ENCODE assay signal across 11 cellular contexts in genomic region chr1:43382027-43382771, GRCh38. TPM values are rescaled to one million over a fixed set of nuclear protein-coding genes. Genes with fewer than 3 reads are reported as not detected.
DNase-seq lines count a peak whose midpoint lies in the region; ATAC-seq and TF ChIP-seq lines count a peak whose summit lies in the region.
"Had no signal": no experiment of that assay in that cellular context is flagged by ENCODE, and none has a peak within 500 bp of the region (broad histone marks: within the 10 kb centered on the region; RNA-seq: fewer than 3 reads in every experiment).

No MANE protein-coding gene starts in this region.

- peak; percentile 57 for ATAC-seq in left colon
- ATAC-seq in foreskin keratinocyte, result no peak

- intact Hi-C loops in left colon (cut with DNase I, micrococcal nuclease), result no loop called here
- intact Hi-C loops in testis (cut with DNase I; ENCODE audit: low total_unique reads), result no loop called here

- H3K9me3 ChIP-seq in testis, result no peaks in the 10 kb centered on the region
- H3K9me3 ChIP-seq: A549, thyroid gland had no signal

- no peaks in the 10 kb centered on the region for H3K27me3 Mint-ChIP-seq in activated T-cell treated with anti-CD3 and anti-CD28 coated beads, Interleukin-2, amount 50 U/mL, for 24 hours

- TF ChIP-seq CTCF in testis (IDR thresholded peaks at IDR 0.05), result no peak
- no peak for TF ChIP-seq CTCF in foreskin keratinocyte (conservative IDR thresholded peaks at IDR 0.05)

- peaks cover 87% of the 10 kb centered on the region for H3K36me3 Mint-ChIP-seq in activated T-cell treated with anti-CD3 and anti-CD28 coated beads, Interleukin-2, amount 50 U/mL, for 24 hours (ENCODE audit: low read depth)

- H3K9me3 Mint-ChIP-seq in activated T-cell treated with anti-CD3 and anti-CD28 coated beads, Interleukin-2, amount 50 U/mL, for 24 hours, result no peaks in the 10 kb centered on the region

- H3K27ac ChIP-seq in testis (peak overlapping the region; percentile 18 to 26), foreskin keratinocyte (no peak overlapping the region)
- H3K27ac ChIP-seq: A549, thyroid gland, VCaP had no signal

- H3K4me3 Mint-ChIP-seq in activated T-cell treated with anti-CD3 and anti-CD28 coated beads, Interleukin-2, amount 50 U/mL, for 24 hours, result no peak overlapping the region

- H3K4me1 Mint-ChIP-seq in activated T-cell treated with anti-CD3 and anti-CD28 coated beads, Interleukin-2, amount 50 U/mL, for 24 hours (ENCODE audit: low read depth), result peaks cover 11% of the 10 kb centered on the region

- H3K4me1 ChIP-seq in testis (peaks cover 16% of the 10 kb centered on the region), foreskin keratinocyte (no peaks in the 10 kb centered on the region)
- H3K4me1 ChIP-seq: A549 had no signal

- WGBS in testis, 2 donors, result 36 to 45% methylated on average over 6 of the region's 6 CpGs

- H3K4me3 ChIP-seq in testis, result no peak overlapping the region
- H3K4me3 ChIP-seq: A549, thyroid gland had no signal

- H3K27me3 ChIP-seq in testis (no peaks in the 10 kb centered on the region), foreskin keratinocyte (no peaks in the 10 kb centered on the region)
- H3K27me3 ChIP-seq: thyroid gland had no signal

- TF ChIP-seq POLR2A in testis (IDR thresholded peaks at IDR 0.05), result no peak

- H3K36me3 ChIP-seq in testis (ENCODE audit: low read depth, missing control alignments), result no peaks in the 10 kb centered on the region

- H3K27ac Mint-ChIP-seq in activated T-cell treated with anti-CD3 and anti-CD28 coated beads, Interleukin-2, amount 50 U/mL, for 24 hours, result peak overlapping the region; percentile 42

- no peak for DNase-seq in activated T-cell treated with anti-CD3 and anti-CD28 coated beads, Interleukin-2, amount 50 U/mL, for 24 hours
- no peak for DNase-seq in activated T-cell treated with anti-CD3 and anti-CD28 coated beads, Interleukin-2, amount 50 U/mL, for 1 hour
- DNase-seq in left colon, result no peak
- DNase-seq in testis, result peak; percentile 45
- DNase-seq in foreskin keratinocyte, result no peak
- no peak for DNase-seq in hepatic stellate cell (ENCODE audit: low spot score)
- DNase-seq: activated naive CD4-positive, alpha-beta T cell; thyroid gland had no signal

RNA-seq across cellular contexts. Expression of gene MED8, which starts 7.4 kb away (rescaled TPM):
- total RNA-seq in left colon (10 to 100 TPM; 39.1 to 39.5 TPM), testis (10 to 100 TPM; 43.2 to 49.4 TPM), foreskin keratinocyte (36.7 and 47.2 TPM in 2 replicates)
- polyA plus RNA-seq in testis (ENCODE audit: insufficient read depth, low read depth, low replicate concordance) (46.5 TPM), foreskin keratinocyte (40.0 and 52.2 TPM in 2 replicates)

RNA-seq across cellular contexts. Expression of gene SZT2, which starts 7.5 kb away (rescaled TPM):
- total RNA-seq in left colon (10 to 100 TPM; 49.5 to 73.2 TPM), testis (100 to 1,000 TPM in 1 of 2 donors, 10 to 100 TPM in 1; 90.1 to 115 TPM), foreskin keratinocyte (14.2 and 16.9 TPM in 2 replicates)
- polyA plus RNA-seq in testis (ENCODE audit: insufficient read depth, low read depth, low replicate concordance) (40.0 TPM), foreskin keratinocyte (5.0 and 6.2 TPM in 2 replicates)

RNA-seq across cellular contexts. Expression of gene ELOVL1, which starts 14.4 kb away (rescaled TPM):
- 100 to 1,000 TPM; 135 to 152 TPM for total RNA-seq in left colon
- 10 to 100 TPM; 30.6 to 40.1 TPM for total RNA-seq in testis
- polyA plus RNA-seq in testis (ENCODE audit: insufficient read depth, low read depth, low replicate concordance), result 51.5 TPM
- total RNA-seq in foreskin keratinocyte, result 137 and 140 TPM in 2 replicates
- polyA plus RNA-seq in foreskin keratinocyte, result 190 and 207 TPM in 2 replicates

RNA-seq across cellular contexts. Expression of gene CDC20, which starts 23.4 kb away (rescaled TPM):
- 10 to 100 TPM; 10.5 to 24.3 TPM for total RNA-seq in left colon
- 10 to 100 TPM; 44.7 to 48.6 TPM for total RNA-seq in testis
- 135 TPM for polyA plus RNA-seq in testis (ENCODE audit: insufficient read depth, low read depth, low replicate concordance)
- total RNA-seq in foreskin keratinocyte, result 192 and 269 TPM in 2 replicates
- polyA plus RNA-seq in foreskin keratinocyte, result 230 and 312 TPM in 2 replicates

RNA-seq across cellular contexts. Expression of gene MPL, which starts 44.6 kb away (rescaled TPM):
- total RNA-seq in left colon, result under 1 TPM in 1 of 2 donors, not detected in 1; 0.56 TPM
- total RNA-seq in testis, result under 1 TPM; 0.47 to 0.56 TPM
- 0.32 TPM for polyA plus RNA-seq in testis (ENCODE audit: insufficient read depth, low read depth, low replicate concordance)
- not detected in 2 replicates for total RNA-seq in foreskin keratinocyte
- not detected in 2 replicates for polyA plus RNA-seq in foreskin keratinocyte
- total RNA-seq: LHCN-M2 had no signal
- polyA plus RNA-seq: A549 had no signal
